ENCODE assay signal across 13 cellular contexts in genomic region chr9:107760469-107761242, GRCh38.
DNase-seq lines count a peak whose midpoint lies in the region; FAIRE-seq and TF ChIP-seq lines count a peak whose summit lies in the region.
"Had no signal": no experiment of that assay in that cellular context is flagged by ENCODE, and none has a peak within 500 bp of the region (broad histone marks: within the 10 kb centered on the region; RNA-seq: fewer than 3 reads in every experiment).

No MANE protein-coding gene starts in this region.

- no peak overlapping the region for H3K4me2 ChIP-seq in H1 (ENCODE audit: insufficient read depth in 1 of 2, low read depth in 2 of 2, low read length in 2 of 2)

- peak overlapping the region; percentile 80; the same call in 1 of the 2 replicates for H2BK20ac ChIP-seq in H1 (ENCODE audit: low read length)

- H4K20me1 ChIP-seq in H1 (replicated peaks in 1 of 2; ENCODE audit: control insufficient read depth in 1 of 2, insufficient read depth in 2 of 2, low read length in 2 of 2), result no peaks in the 10 kb centered on the region

- H3K23me2 ChIP-seq in H1 (ENCODE audit: low read depth, low read length), result no peaks in the 10 kb centered on the region

- no peak overlapping the region; the same call in 1 of the 2 replicates for H4K8ac ChIP-seq in H1 (ENCODE audit: extremely low read depth, insufficient read depth, low read length)

- DNase-seq in NOMO-1 (lab: John Stamatoyannopoulos, UW; ENCODE audit: unreplicated experiment in 2 of 2) (peak; percentile 81 to 97), H1 (ENCODE audit: low read depth in 1 of 2, low spot score in 2 of 2) (no peak), medulla oblongata (ENCODE audit: extremely low spot score) (peak; percentile 80), NK-92 (lab: John Stamatoyannopoulos, UW; ENCODE audit: unreplicated experiment) (no peak), GM20000 (ENCODE audit: low spot score) (no peak)
- no peak for DNase-seq in stimulated activated CD4-positive, alpha-beta T cell treated with anti-CD3 and anti-CD28 coated beads, Interleukin-4, amount 100 ng/mL, for 4 hours
- DNase-seq: esophagus squamous epithelium; PC-3; stimulated activated naive B cell treated with anti-CD40 and anti-IgM and Interleukin-4, amounts not matched to agents 10 μg/mL and 1 μg/mL and 100 μg/mL, for 72 hours; T-helper 2 cell had no signal

- WGBS in H1 (ENCODE audit: extremely low coverage in 1 of 2, insufficient coverage in 1 of 2, insufficient read length in 1 of 2, insufficient replicate concordance in 2 of 2, low coverage in 1 of 2, low lambda C conversion rate in 2 of 2, missing lambda C conversion rate in 1 of 2), 2 experiments, result 92% methylated on average over 12 of the region's 12 CpGs; no CpG with 5 or more reads in 1 of the 2 experiments
- 26% methylated on average over 12 of the region's 12 CpGs for WGBS in thymus

- H3K4me1 ChIP-seq in H1 (replicated peaks in 1 of 4; ENCODE audit: control insufficient read depth in 3 of 4, insufficient read depth in 4 of 4, low read length in 3 of 4), result no peaks in the 10 kb centered on the region
- H3K4me1 ChIP-seq in thymus (ENCODE audit: control insufficient read depth, insufficient read depth, low read length), result no peaks in the 10 kb centered on the region

- no peaks in the 10 kb centered on the region for H3K9me3 ChIP-seq in H1 (ENCODE audit: insufficient read depth in 2 of 2, low read depth in 1 of 2, low read length in 1 of 2)
- no peaks in the 10 kb centered on the region for H3K9me3 ChIP-seq in thymus (ENCODE audit: control insufficient read depth)
- H3K9me3 ChIP-seq: esophagus squamous epithelium had no signal

- H2BK12ac ChIP-seq in H1 (ENCODE audit: low read depth, low read length), result no peak overlapping the region

- POLR2A ChIA-PET in H1 (lab: Charles Lee; ENCODE audit: partially characterized antibody), result no interaction called here

- no peak for TF ChIP-seq RAD21 in H1 (IDR thresholded peaks at IDR 0.05 in 1 of 2, conservative IDR thresholded peaks at IDR 0.05 in 1 of 2; ENCODE audit: low read depth in 2 of 2, low read length in 2 of 2)

- no peak overlapping the region for H2BK15ac ChIP-seq in H1 (ENCODE audit: low read length)

- TF ChIP-seq CTCF in H1 (IDR thresholded peaks at IDR 0.05; ENCODE audit: control extremely low read depth in 1 of 3, insufficient read depth in 1 of 3, low read depth in 1 of 3, low read length in 3 of 3) (no peak), GM20000 (IDR thresholded peaks at IDR 0.05; ENCODE audit: extremely low read depth, missing control alignments) (no peak)

- no peak overlapping the region for H3K9ac ChIP-seq in H1 (replicated peaks in 1 of 4; ENCODE audit: extremely low read depth in 1 of 4, low read depth in 3 of 4, low read length in 3 of 4)

- H3K36me3 ChIP-seq in H1 (ENCODE audit: control insufficient read depth in 2 of 4, insufficient read depth in 4 of 4, low read length in 3 of 4), result no peaks in the 10 kb centered on the region
- no peaks in the 10 kb centered on the region for H3K36me3 ChIP-seq in thymus (ENCODE audit: control insufficient read depth, insufficient read depth)
- H3K36me3 ChIP-seq: esophagus squamous epithelium had no signal

- no peak overlapping the region for H3K4ac ChIP-seq in H1 (replicated peaks; ENCODE audit: insufficient read length, low read depth, low read length)

- TF ChIP-seq EP300 in H1 (IDR thresholded peaks at IDR 0.05; ENCODE audit: borderline replicate concordance in 1 of 2, low read depth in 2 of 2, low read length in 2 of 2), result no peak

- TF ChIP-seq POLR2A in H1 (IDR thresholded peaks at IDR 0.05; ENCODE audit: control extremely low read depth in 1 of 2, low read depth in 2 of 2, low read length in 2 of 2), result no peak

- no peak overlapping the region for H3K18ac ChIP-seq in H1 (ENCODE audit: extremely low read depth, low read length)

- no peaks in the 10 kb centered on the region for H3K79me1 ChIP-seq in H1 (ENCODE audit: low read depth, low read length)

- H3K56ac ChIP-seq in H1 (replicated peaks; ENCODE audit: insufficient read length, low read depth, low read length), result no peak overlapping the region

- no peak overlapping the region for H2BK120ac ChIP-seq in H1 (replicated peaks; ENCODE audit: low read depth, low read length)

- no peak overlapping the region for H3K14ac ChIP-seq in H1 (ENCODE audit: insufficient read length)

- FAIRE-seq in H1 (lab: Jason Lieb, UNC), result no peak
- FAIRE-seq: islet of Langerhans had no signal

- no peaks in the 10 kb centered on the region for H3K27me3 ChIP-seq in H1 (replicated peaks in 1 of 4; ENCODE audit: control insufficient read depth in 3 of 4, extremely low read depth in 1 of 4, insufficient read depth in 3 of 4, low read length in 3 of 4)
- H3K27me3 ChIP-seq in thymus (ENCODE audit: control insufficient read depth, insufficient read depth), result no peaks in the 10 kb centered on the region
- H3K27me3 ChIP-seq: esophagus squamous epithelium had no signal

- H4K91ac ChIP-seq in H1 (replicated peaks; ENCODE audit: insufficient read length, low read length), result no peak overlapping the region

- no peaks in the 10 kb centered on the region for H3K79me2 ChIP-seq in H1 (ENCODE audit: control insufficient read depth in 1 of 2, insufficient read depth in 2 of 2, low read length in 2 of 2)

- CTCF ChIA-PET in H1 (lab: Charles Lee; ENCODE audit: partially characterized antibody), result interaction anchor here (0.7 to 1.3 kb wide), 2 partner anchors 14 to 22 kb away, joined by 3 read pairs; no protein-coding TSS in a partner anchor

- no peak overlapping the region for H2BK5ac ChIP-seq in H1 (ENCODE audit: low read depth, low read length)

- no peak overlapping the region for H3K23ac ChIP-seq in H1 (ENCODE audit: insufficient read length)

- no peak overlapping the region for H2AK5ac ChIP-seq in H1 (ENCODE audit: low read depth, low read length)

- H2AFZ ChIP-seq in H1 (ENCODE audit: low read length), result peak overlapping the region; percentile 73; the same call in 1 of the 2 replicates

- H3K27ac ChIP-seq in H1 (ENCODE audit: low read depth, low read length) (no peak overlapping the region), thymus (ENCODE audit: low read depth) (peak overlapping the region; percentile 1)
- H3K27ac ChIP-seq: C4-2B had no signal

- H4K5ac ChIP-seq in H1 (ENCODE audit: insufficient read length, low read depth, low read length), result no peak overlapping the region

- H3K4me3 ChIP-seq in H1 (ENCODE audit: extremely low read depth in 1 of 4, insufficient read depth in 2 of 4, low read depth in 3 of 4, low read length in 4 of 4) (no peak overlapping the region), thymus (ENCODE audit: low read length) (no peak overlapping the region)
- H3K4me3 ChIP-seq: esophagus squamous epithelium had no signal

TF ChIP-seq in H1, 55 proteins besides CTCF, POLR2A, EP300 and RAD21:
- TF ChIP-seq ZNF274 (IDR thresholded peaks at IDR 0.05; ENCODE audit: borderline replicate concordance, extremely low read depth, low read length) (no peak), SIX5 (IDR thresholded peaks at IDR 0.05; ENCODE audit: low read depth, low read length) (no peak)

Comparison
In these comparisons a context has a peak if more than half of its experiments do, and no peak if none do; other contexts are left out.
1. DNase-seq: peak in NOMO-1 (2 of 2) and medulla oblongata (single experiment); none in H1 (0 of 2), NK-92 (single experiment), GM20000 (single experiment) and stimulated activated CD4-positive, alpha-beta T cell treated with anti-CD3 and anti-CD28 coated beads, Interleukin-4, amount 100 ng/mL, for 4 hours (0 of 2).